18 cellular contexts compared by ENCODE assay signal in genomic region chr4:153479118-153479517, GRCh38. TPM values are rescaled to one million over a fixed set of nuclear protein-coding genes. Genes with fewer than 3 reads are reported as not detected.
A peak's percentile ranks its signal among the peaks of the same experiment; 100 is the strongest.
DNase-seq lines count a peak whose midpoint lies in the region; ATAC-seq and TF ChIP-seq lines count a peak whose summit lies in the region.
"Had no signal": no experiment of that assay in that cellular context is flagged by ENCODE, and none has a peak within 500 bp of the region (broad histone marks: within the 10 kb centered on the region; RNA-seq: fewer than 3 reads in every experiment).

No MANE protein-coding gene starts in this region.

- no peak overlapping the region for H3K9ac ChIP-seq in HUES48 (ENCODE audit: low read depth, low read length)

- no peaks in the 10 kb centered on the region for H3K27me3 Mint-ChIP-seq in activated naive CD8-positive, alpha-beta T cell treated with anti-CD3 and anti-CD28 coated beads, Interleukin-2, amount 10 ng/mL, durations not matched to agents 7 days and 5 days

- H3K27me3 ChIP-seq in HUES48 (ENCODE audit: control insufficient read depth, insufficient read depth, low read length) (no peaks in the 10 kb centered on the region), psoas muscle (ENCODE audit: insufficient read depth in 3 of 3, low read length in 2 of 3) (no peaks in the 10 kb centered on the region)
- H3K27me3 ChIP-seq: esophagus squamous epithelium had no signal

- peak overlapping the region; percentile 24 for H3K27ac ChIP-seq in HUES48 (ENCODE audit: low read depth, low read length)
- H3K27ac ChIP-seq in psoas muscle, result peak overlapping the region; percentile 82

- 30 to 54% (median 41%) methylated on average over 3 of the region's 3 CpGs for WGBS in psoas muscle, 3 donors

- POLR2A ChIA-PET in activated naive CD8-positive, alpha-beta T cell treated with anti-CD3 and anti-CD28 coated beads, Interleukin-2, amount 10 ng/mL, durations not matched to agents 7 days and 5 days (lab: Charles Lee), result interaction anchor here (1.1 to 1.7 kb wide), 2 partner anchors 10 to 13 kb away, joined by 3 to 5 read pairs; partner anchors contain the start of gene TMEM131L

- H3K9me3 ChIP-seq in HUES48 (ENCODE audit: control insufficient read depth, insufficient read depth, low read length) (no peaks in the 10 kb centered on the region), psoas muscle (no peaks in the 10 kb centered on the region)
- H3K9me3 ChIP-seq: esophagus squamous epithelium had no signal

- intact Hi-C loops in psoas muscle (cut with DNase I), result no loop called here

- H3K27ac Mint-ChIP-seq in activated naive CD8-positive, alpha-beta T cell treated with anti-CD3 and anti-CD28 coated beads, Interleukin-2, amount 10 ng/mL, durations not matched to agents 7 days and 5 days, result peak overlapping the region; percentile 28

- DNase-seq in NCI-H748 (lab: John Stamatoyannopoulos, UW; ENCODE audit: unreplicated experiment) (peak; percentile 11), NCI-H748 treated with DMSO at 0.1 percent for 48 hours (lab: John Stamatoyannopoulos, UW) (no peak), psoas muscle (no peak), CD1c-positive myeloid dendritic cell (ENCODE audit: extremely low spot score) (no peak), SKM-1 treated with dmso at 0.1 percent for 144 hours (lab: John Stamatoyannopoulos, UW; ENCODE audit: unreplicated experiment) (no peak), NCI-H187 treated with DMSO at 0.1 percent for 48 hours (lab: John Stamatoyannopoulos, UW) (no peak)
- no peak for DNase-seq in activated naive CD8-positive, alpha-beta T cell treated with anti-CD3 and anti-CD28 coated beads, Interleukin-2, amount 10 ng/mL, durations not matched to agents 7 days and 5 days
- DNase-seq: amniotic stem cell, DMS153, esophagus squamous epithelium, NCI-H526, nucleus accumbens, SHP77 treated with DMSO at 0.1 percent for 48 hours, trophoblast cell had no signal

- no peak for ATAC-seq in activated naive CD8-positive, alpha-beta T cell treated with anti-CD3 and anti-CD28 coated beads, Interleukin-2, amount 10 ng/mL, durations not matched to agents 7 days and 5 days (ENCODE audit: low read depth)
- peak in 2 of 4 donors; percentile 38 to 44 for ATAC-seq in psoas muscle
- ATAC-seq: HepG2 had no signal

- H3K9me3 Mint-ChIP-seq in activated naive CD8-positive, alpha-beta T cell treated with anti-CD3 and anti-CD28 coated beads, Interleukin-2, amount 10 ng/mL, durations not matched to agents 7 days and 5 days, result no peaks in the 10 kb centered on the region

- TF ChIP-seq CTCF in psoas muscle (IDR thresholded peaks at IDR 0.05), result no peak

- H3K4me3 ChIP-seq in HUES48 (ENCODE audit: low read depth, low read length) (no peak overlapping the region), psoas muscle (peak overlapping the region; percentile 17)
- H3K4me3 ChIP-seq: coronary artery, esophagus squamous epithelium, smooth muscle cell had no signal

- H3K36me3 ChIP-seq in HUES48 (ENCODE audit: control insufficient read depth, insufficient read depth, low read length) (peaks cover 20% of the 10 kb centered on the region), psoas muscle (ENCODE audit: insufficient read depth in 1 of 2, low read depth in 1 of 2) (peaks cover 0 to 26% of the 10 kb centered on the region in 2 donors)

- H3K36me3 Mint-ChIP-seq in activated naive CD8-positive, alpha-beta T cell treated with anti-CD3 and anti-CD28 coated beads, Interleukin-2, amount 10 ng/mL, durations not matched to agents 7 days and 5 days, result peaks cover 33% of the 10 kb centered on the region

- H3K4me3 Mint-ChIP-seq in activated naive CD8-positive, alpha-beta T cell treated with anti-CD3 and anti-CD28 coated beads, Interleukin-2, amount 10 ng/mL, durations not matched to agents 7 days and 5 days, result no peak overlapping the region

- H3K4me1 Mint-ChIP-seq in activated naive CD8-positive, alpha-beta T cell treated with anti-CD3 and anti-CD28 coated beads, Interleukin-2, amount 10 ng/mL, durations not matched to agents 7 days and 5 days, result peaks cover 55% of the 10 kb centered on the region

- H3K4me1 ChIP-seq in HUES48 (ENCODE audit: control insufficient read depth, insufficient read depth, low read length) (peaks cover 11% of the 10 kb centered on the region), psoas muscle (peaks cover 55% of the 10 kb centered on the region)

RNA-seq across cellular contexts. Expression of gene TMEM131L, which starts 13.0 kb away (rescaled TPM):
- 10 to 100 TPM; 51.8 to 57.2 TPM for total RNA-seq in activated naive CD8-positive, alpha-beta T cell treated with anti-CD3 and anti-CD28 coated beads, Interleukin-2, amount 10 ng/mL, durations not matched to agents 7 days and 5 days
- total RNA-seq in psoas muscle, result 10 to 100 TPM in 2 of 4 donors, 1 to 10 TPM in 2; 6.9 to 21.2 (median 11.5) TPM
- 1 to 10 TPM; 2.1 to 6.7 (median 3.3) TPM for polyA plus RNA-seq in psoas muscle
